ENCODE assay signal across 34 cellular contexts in genomic region chr3:10974746-10975375, GRCh38. TPM values are rescaled to one million over a fixed set of nuclear protein-coding genes. Genes with fewer than 3 reads are reported as not detected.
"Had no signal": no experiment of that assay in that cellular context is flagged by ENCODE, and none has a peak within 500 bp of the region (broad histone marks: within the 10 kb centered on the region; RNA-seq: fewer than 3 reads in every experiment).

No MANE protein-coding gene starts in this region.

- H3K4me1 ChIP-seq: adrenal gland, body of pancreas, esophagus muscularis mucosa, foreskin keratinocyte, gastrocnemius medialis, heart right ventricle had no signal

- H3K27ac ChIP-seq: adrenal gland, body of pancreas, cardiac muscle cell, coronary artery, esophagus muscularis mucosa, foreskin keratinocyte, gastrocnemius medialis, heart right ventricle had no signal

- H3K27me3 ChIP-seq: body of pancreas, gastrocnemius medialis had no signal

- ATAC-seq: activated CD4-positive, alpha-beta T cell treated with anti-CD3 and anti-CD28 coated beads for 36 hours; activated CD8-positive, alpha-beta memory T cell treated with anti-CD3 and anti-CD28 coated beads, Interleukin-2, amount 10 ng/mL, durations not matched to agents 7 days and 5 days; activated CD8-positive, alpha-beta T cell treated with anti-CD3 and anti-CD28 coated beads, Interleukin-2, amount 10 ng/mL, durations not matched to agents 7 days and 5 days; activated naive CD8-positive, alpha-beta T cell treated with anti-CD3 and anti-CD28 coated beads, Interleukin-2, amount 50 U/mL, for 24 hours; body of pancreas; effector memory CD8-positive, alpha-beta T cell; gastrocnemius medialis; heart right ventricle had no signal

- H3K36me3 ChIP-seq: adrenal gland, cardiac muscle cell, esophagus muscularis mucosa, gastrocnemius medialis, heart right ventricle had no signal

- H3K9me3 ChIP-seq: adrenal gland, body of pancreas, esophagus muscularis mucosa, gastrocnemius medialis, heart right ventricle had no signal

- DNase-seq: activated CD4-positive, alpha-beta memory T cell treated with anti-CD3 and anti-CD28 coated beads for 36 hours; activated CD4-positive, alpha-beta T cell treated with anti-CD3 and anti-CD28 coated beads for 36 hours; activated CD4-positive, alpha-beta T cell treated with anti-CD3 and anti-CD28 coated beads, Interleukin-2, amount 10 ng/mL, durations not matched to agents 24 days and 14 days; activated CD4-positive, CD25-positive, alpha-beta regulatory T cell; activated CD4-positive, CD25-positive, alpha-beta regulatory T cell treated with anti-CD3 and anti-CD28 coated beads, Interleukin-2, amount 50 U/mL, for 72 hours; activated CD8-positive, alpha-beta memory T cell treated with anti-CD3 and anti-CD28 coated beads, Interleukin-2, amount 10 ng/mL, durations not matched to agents 7 days and 5 days; activated CD8-positive, alpha-beta memory T cell treated with anti-CD3 and anti-CD28 coated beads, Interleukin-2, amount 50 U/mL, for 4 hours; activated CD8-positive, alpha-beta T cell treated with anti-CD3 and anti-CD28 coated beads, Interleukin-2, amount 10 ng/mL, durations not matched to agents 7 days and 5 days; activated effector memory CD4-positive, alpha-beta T cell treated with anti-CD3 and anti-CD28 coated beads, Interleukin-2, amount 50 U/mL, for 16 hours; activated naive CD4-positive, alpha-beta T cell treated with anti-CD3 and anti-CD28 coated beads for 36 hours; activated naive CD8-positive, alpha-beta T cell treated with anti-CD3 and anti-CD28 coated beads for 36 hours; activated naive CD8-positive, alpha-beta T cell treated with anti-CD3 and anti-CD28 coated beads, Interleukin-2, amount 50 U/mL, for 24 hours; activated T-cell treated with anti-CD3 and anti-CD28 coated beads, Interleukin-2, amount 50 U/mL, for 1 hour; activated T-cell treated with anti-CD3 and anti-CD28 coated beads, Interleukin-2, amount 50 U/mL, for 48 hours; adrenal gland; aorta; body of pancreas; central memory CD4-positive, alpha-beta T cell; cerebellar nuclear complex; effector CD4-positive, alpha-beta T cell; effector memory CD8-positive, alpha-beta T cell; erythroblast; foreskin keratinocyte; gastrocnemius medialis; heart right ventricle; T-helper 2 cell had no signal

- H3K4me3 ChIP-seq: adrenal gland, body of pancreas, cardiac muscle cell, coronary artery, esophagus muscularis mucosa, gastrocnemius medialis, heart right ventricle had no signal

RNA-seq across cellular contexts. Expression of gene SLC6A1, which starts 17.7 kb away (rescaled TPM):
- total RNA-seq: activated CD4-positive, alpha-beta memory T cell treated with anti-CD3 and anti-CD28 coated beads for 36 hours; activated CD4-positive, alpha-beta T cell treated with anti-CD3 and anti-CD28 coated beads for 36 hours; activated CD4-positive, alpha-beta T cell treated with anti-CD3 and anti-CD28 coated beads, Interleukin-2, amount 10 ng/mL, durations not matched to agents 24 days and 14 days; activated CD8-positive, alpha-beta memory T cell treated with anti-CD3 and anti-CD28 coated beads for 36 hours; activated CD8-positive, alpha-beta memory T cell treated with anti-CD3 and anti-CD28 coated beads, Interleukin-2, amount 10 ng/mL, durations not matched to agents 7 days and 5 days; activated CD8-positive, alpha-beta T cell treated with anti-CD3 and anti-CD28 coated beads, Interleukin-2, amount 10 ng/mL, durations not matched to agents 7 days and 5 days; activated naive CD4-positive, alpha-beta T cell treated with anti-CD3 and anti-CD28 coated beads for 36 hours; activated naive CD8-positive, alpha-beta T cell treated with anti-CD3 and anti-CD28 coated beads for 36 hours; activated T-helper 1 cell treated with anti-CD3 and anti-CD28 coated beads, Interleukin-12 subunit alpha, Interleukin-12 subunit beta, Interleukin-2, Interleukin-4 antibody, amounts not matched to agents 30 ng/mL and 10 ng/mL and 1 ng/mL, durations not matched to agents 14 hours and 24 hours and 36 hours; activated T-helper 2 cell treated with anti-CD3 and anti-CD28 coated beads, Interferon-gamma antibody, Interleukin-2, Interleukin-4, amounts not matched to agents 10 μg/mL and 5 μg/mL and 100 μg/mL, durations not matched to agents 14 hours and 24 hours and 36 hours; cardiac muscle cell; foreskin keratinocyte; glomerular endothelial cell; T-helper 1 cell treated with Interleukin-12 subunit alpha and Interleukin-12 subunit beta and Interleukin-4 antibody, amounts not matched to agents 30 ng/mL and 1 ng/mL, for 36 hours had no signal
- polyA plus RNA-seq: cardiac muscle cell, foreskin keratinocyte had no signal
